ENCODE assay signal across 7 cellular contexts in the genomic region with DNA sequence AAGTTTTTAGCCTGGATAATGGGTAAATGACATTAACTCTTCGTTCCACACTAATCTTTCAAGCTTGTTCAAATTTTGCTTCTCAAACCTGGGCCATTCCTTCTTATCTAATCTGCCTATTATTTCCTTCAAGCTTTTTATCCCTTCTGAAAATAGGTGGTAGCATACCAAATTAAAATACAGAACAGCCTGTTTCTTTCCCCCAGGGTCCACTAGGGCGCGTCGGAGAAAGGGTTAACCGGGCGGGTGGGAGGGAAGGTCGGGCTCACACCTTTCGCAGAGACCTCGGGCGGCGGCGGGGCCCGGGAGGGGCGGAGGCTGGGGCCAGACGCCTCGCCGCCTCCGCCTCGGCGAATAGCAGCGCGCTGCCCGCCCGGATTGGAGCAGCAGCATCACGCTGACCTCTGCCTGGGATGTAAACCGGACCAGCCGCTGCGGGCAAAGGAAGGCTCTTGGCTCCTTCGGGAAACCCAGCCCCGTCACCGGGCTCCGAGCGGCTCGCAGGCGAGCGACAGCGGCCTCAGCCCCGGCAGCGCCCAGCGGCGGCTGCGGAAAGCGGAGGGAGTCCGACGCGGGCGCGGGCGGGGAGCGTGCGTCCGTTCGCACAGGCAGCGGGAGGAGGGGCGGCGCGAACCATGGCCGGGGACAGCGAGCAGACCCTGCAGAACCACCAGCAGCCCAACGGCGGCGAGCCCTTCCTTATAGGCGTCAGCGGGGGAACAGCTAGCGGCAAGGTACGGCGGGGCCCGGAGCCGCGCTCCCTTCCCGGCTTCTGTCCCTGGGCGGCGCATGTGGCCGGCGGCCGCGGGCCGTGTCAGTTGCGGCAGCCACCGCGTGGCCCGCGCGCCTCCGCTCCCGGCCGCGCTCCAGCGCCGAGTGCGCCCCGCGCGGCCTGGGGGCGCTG. TPM values are rescaled to one million over a fixed set of nuclear protein-coding genes. Genes with fewer than 3 reads are reported as not detected.
DNase-seq lines count a peak whose midpoint lies in the region; ATAC-seq and TF ChIP-seq lines count a peak whose summit lies in the region.

A gene (plus strand): TSS at position 416 of the 904 bp plus-strand sequence. CDS start 220 bp downstream, at position 636.

- H3K4me3 ChIP-seq in astrocyte of the cerebellum (ENCODE audit: low read depth, low read length), result peak within 1 kb of the TSS; percentile 90
- H3K4me3 ChIP-seq in sigmoid colon, result peak within 1 kb of the TSS; percentile 60 to 94 (median 82)

- DNase-seq in NCI-H1105 (lab: John Stamatoyannopoulos, UW) (peak; percentile 79), astrocyte of the cerebellum (ENCODE audit: low read depth) (no peak), hypothalamus (lab: John Stamatoyannopoulos, UW) (peak in 50 of 51 donors; percentile 29 to 90 (median 70)), sigmoid colon (peak; percentile 87)

- TF ChIP-seq CTCF in astrocyte of the cerebellum (IDR thresholded peaks at IDR 0.05; ENCODE audit: low read depth, low read length, missing control alignments) (no peak), sigmoid colon (IDR thresholded peaks at IDR 0.05) (no peak)

- TF ChIP-seq POLR2A in GM15510 (IDR thresholded peaks at IDR 0.05; ENCODE audit: borderline replicate concordance, extremely low read depth, insufficient read length), result peak; percentile 50
- peak in 1 of 2 donors; percentile 13 for TF ChIP-seq POLR2A in sigmoid colon (IDR thresholded peaks at IDR 0.05)

- no peak for TF ChIP-seq EP300 in sigmoid colon (IDR thresholded peaks at IDR 0.05)

- intact Hi-C loops in T-helper 2 cell treated with Interferon-gamma antibody and Interleukin-4, amounts not matched to agents 100 ng/mL and 5 ng/mL, for 36 hours (cut with micrococcal nuclease), result loop anchor here (1.0 to 10.0 kb wide), 8 partner anchors 15 to 433 kb away; a partner anchor contains a TSS
- intact Hi-C loops in sigmoid colon (cut with DNase I), result loop anchor here (2.0 to 5.0 kb wide), 5 partner anchors 59 to 225 kb away; a partner anchor contains a TSS

- peak; percentile 70 for ATAC-seq in HG02678 (IDR thresholded peaks at IDR 0.05; ENCODE audit: unreplicated experiment)

- peak within 1 kb of the TSS; percentile 90 to 94 (median 94) for H3K27ac ChIP-seq in sigmoid colon

- no peaks in the 10 kb centered on the region for H3K27me3 ChIP-seq in sigmoid colon

- H3K4me1 ChIP-seq in sigmoid colon, result peaks cover 0 to 18% (median 13%) of the 10 kb centered on the region in 4 donors

- H3K36me3 ChIP-seq in sigmoid colon, result no peaks in the 10 kb centered on the region

- no peaks in the 10 kb centered on the region for H3K9me3 ChIP-seq in sigmoid colon

- in situ Hi-C loops in astrocyte of the cerebellum (cut with HindIII; ENCODE audit: low sequenced_read_pairs), result loop anchor here (5.0 kb wide), 1 partner anchor 65 kb away; no protein-coding TSS in a partner anchor

- 0 to 1% methylated on average over 95 of the region's 95 CpGs for WGBS in sigmoid colon, 2 donors

RNA-seq across cellular contexts. Expression of the gene that starts here (rescaled TPM):
- 52.0 and 53.4 TPM in 2 replicates for total RNA-seq in T-helper 2 cell treated with Interferon-gamma antibody and Interleukin-4, amounts not matched to agents 100 ng/mL and 5 ng/mL, for 36 hours
- total RNA-seq in sigmoid colon, result 10 to 100 TPM in 3 of 4 donors, 1 to 10 TPM in 1; 8.3 to 29.3 (median 14.3) TPM
- polyA plus RNA-seq in sigmoid colon, result 10 to 100 TPM; 30.3 to 33.0 (median 31.7) TPM
